Comparison of ENCODE assay signal across 31 cellular contexts in the genomic region with DNA sequence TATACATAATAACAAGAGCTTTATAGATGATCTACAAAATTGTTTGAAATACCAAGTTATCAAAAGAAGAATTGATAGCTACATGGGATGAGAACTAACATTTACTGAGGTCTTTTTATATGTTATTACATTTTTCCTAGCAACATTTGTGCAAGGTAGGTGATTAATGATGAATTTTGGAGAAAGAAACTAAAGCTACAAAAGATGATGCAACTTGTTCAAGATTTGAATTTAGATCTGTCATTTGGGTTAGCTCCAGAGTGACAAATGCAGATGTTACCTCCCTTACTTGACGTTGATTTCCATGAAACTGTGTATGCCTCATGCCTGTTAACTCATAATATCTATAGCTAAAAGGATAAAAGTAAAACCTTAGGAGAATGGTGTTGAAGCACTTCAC.
A peak's percentile ranks its signal among the peaks of the same experiment; 100 is the strongest.
DNase-seq lines count a peak whose midpoint lies in the region; ATAC-seq, FAIRE-seq and TF ChIP-seq lines count a peak whose summit lies in the region.
"Had no signal": no experiment of that assay in that cellular context is flagged by ENCODE, and none has a peak within 500 bp of the region (broad histone marks: within the 10 kb centered on the region; RNA-seq: fewer than 3 reads in every experiment).

No MANE protein-coding gene starts in this region.

- H2AFZ ChIP-seq in IMR-90 (replicated peaks; ENCODE audit: low read length, poor library complexity) (no peak overlapping the region), K562 (ENCODE audit: low read depth, low read length) (no peak overlapping the region)

- dilution Hi-C loops in IMR-90 (cut with HindIII; ENCODE audit: low sequenced_read_pairs, unreplicated experiment), result no loop called here

- H3K27me3 ChIP-seq in IMR-90 (ENCODE audit: control insufficient read depth, insufficient read depth, low read length), result no peaks in the 10 kb centered on the region
- H3K27me3 ChIP-seq in K562 (ENCODE audit: control insufficient read depth in 2 of 2, insufficient read depth in 2 of 2, low read length in 2 of 2), result no peaks in the 10 kb centered on the region
- H3K27me3 ChIP-seq in right atrium auricular region, result no peaks in the 10 kb centered on the region
- H3K27me3 ChIP-seq: BE2C; BLaER1; BLaER1 treated with 17β-estradiol and CSF1 and Interleukin-3, amounts not matched to agents 10 nM and 100 nM had no signal

- H2AK5ac ChIP-seq in IMR-90 (ENCODE audit: low read depth, low read length), result no peak overlapping the region

- FAIRE-seq in K562 (lab: Jason Lieb, UNC), result no peak
- FAIRE-seq: A204.1, A549, D721Med had no signal

- H2BK15ac ChIP-seq in IMR-90 (ENCODE audit: low read depth, low read length), result no peak overlapping the region

- H4K5ac ChIP-seq in IMR-90 (ENCODE audit: low read depth, low read length), result no peak overlapping the region

- H3K23ac ChIP-seq in IMR-90 (ENCODE audit: low read depth, low read length), result no peak overlapping the region

- H3K56ac ChIP-seq in IMR-90 (ENCODE audit: extremely low read depth, insufficient read depth, low read length), result no peak overlapping the region

- no CpG with 5 or more reads among the region's 1 CpG for WGBS in IMR-90 (ENCODE audit: extremely low coverage in 2 of 2, insufficient read length in 1 of 2), 2 experiments
- 0% methylated on average over 1 of the region's 1 CpG for WGBS in K562 (ENCODE audit: insufficient coverage, low coverage, missing lambda C conversion rate)

- H4K91ac ChIP-seq in IMR-90 (ENCODE audit: insufficient read depth, low read depth, low read length), result no peak overlapping the region

- no peak overlapping the region for H4K8ac ChIP-seq in IMR-90 (ENCODE audit: low read depth in 2 of 2, low read length in 2 of 2)

- no peaks in the 10 kb centered on the region for H4K20me1 ChIP-seq in IMR-90 (ENCODE audit: insufficient read depth, low read length)
- H4K20me1 ChIP-seq in K562 (replicated peaks; ENCODE audit: control insufficient read depth, insufficient read depth, low read length), result no peaks in the 10 kb centered on the region
- H4K20me1 ChIP-seq: BLaER1; BLaER1 treated with 17β-estradiol and CSF1 and Interleukin-3, amounts not matched to agents 10 nM and 100 nM had no signal

- H3K9ac ChIP-seq in IMR-90 (ENCODE audit: low read depth, low read length), result no peak overlapping the region
- no peak overlapping the region for H3K9ac ChIP-seq in K562 (ENCODE audit: insufficient read depth in 1 of 2, low read depth in 2 of 2, low read length in 2 of 2)
- H3K9ac ChIP-seq: BLaER1; BLaER1 treated with 17β-estradiol and CSF1 and Interleukin-3, amounts not matched to agents 10 nM and 100 nM had no signal

- H3K27ac ChIP-seq in IMR-90 (ENCODE audit: insufficient read depth, low read length), result no peak overlapping the region
- no peak overlapping the region for H3K27ac ChIP-seq in K562 (ENCODE audit: extremely low read depth, low read depth, low read length)
- H3K27ac ChIP-seq in right atrium auricular region, result no peak overlapping the region
- H3K27ac ChIP-seq: 22Rv1; A549; BLaER1; BLaER1 treated with 17β-estradiol and CSF1 and Interleukin-3, amounts not matched to agents 10 nM and 100 nM; C4-2B had no signal

- in situ Hi-C loops in IMR-90 (cut with MboI; ENCODE audit: low sequenced_read_pairs) (no loop called here), K562 (cut with MboI) (loop anchor here (25.0 kb wide), 1 partner anchor 931 kb away; no protein-coding TSS in a partner anchor)

- CTCF ChIA-PET in IMR-90 (lab: Yijun Ruan, JAX), result interaction anchor here (0.6 kb wide), 1 partner anchor 9 kb away, joined by 3 read pairs; no protein-coding TSS in a partner anchor
- CTCF ChIA-PET in K562 (lab: Yijun Ruan, JAX; ENCODE audit: low intra/inter-chr PET ratio), result no interaction called here

- H3K4me3 ChIP-seq in IMR-90 (ENCODE audit: insufficient read depth, low read depth, low read length) (no peak overlapping the region), K562 (no peak overlapping the region), right atrium auricular region (no peak overlapping the region)
- H3K4me3 ChIP-seq: A549; BLaER1; BLaER1 treated with 17β-estradiol and CSF1 and Interleukin-3, amounts not matched to agents 10 nM and 100 nM had no signal

- ATAC-seq in IMR-90 (ENCODE audit: low read depth) (no peak), K562 (no peak)
- ATAC-seq: A549; CD8-positive, alpha-beta T cell had no signal

- H2BK20ac ChIP-seq in IMR-90 (ENCODE audit: low read depth, low read length), result no peak overlapping the region

- TF ChIP-seq EP300 in K562 (IDR thresholded peaks at IDR 0.05; ENCODE audit: low read length), result no peak

- H3K18ac ChIP-seq in IMR-90 (ENCODE audit: low read depth, low read length), result no peak overlapping the region

- no peak for DNase-seq in IMR-90
- DNase-seq in K562 (ENCODE audit: extremely low read depth in 1 of 4, low spot score in 3 of 4), result no peak
- no peak for DNase-seq in T-helper 1 cell
- DNase-seq in right atrium auricular region (ENCODE audit: low spot score), result no peak
- DNase-seq: 8988T; ACHN; AML-193; BE2C; C1 segment of cervical spinal cord; Caco-2; Calu3; CD4-positive, alpha-beta memory T cell; CD4-positive, alpha-beta T cell; CD4-positive, CD25-positive, alpha-beta regulatory T cell; CD8-positive, alpha-beta memory T cell; CD8-positive, alpha-beta T cell; COR-L47; DMS 273 treated with DMSO at 0.1 percent for 48 hours; DMS153; DMS53; DMS79; DMS79 treated with DMSO at 0.1 percent for 48 hours; DND-41; EL had no signal

- no peaks in the 10 kb centered on the region for H3K9me1 ChIP-seq in IMR-90 (ENCODE audit: insufficient read depth, low read length)
- no peaks in the 10 kb centered on the region for H3K9me1 ChIP-seq in K562 (ENCODE audit: control insufficient read depth, insufficient read depth, low read length)

- H3K79me1 ChIP-seq in IMR-90 (ENCODE audit: low read depth in 1 of 2, low read length in 2 of 2), result no peaks in the 10 kb centered on the region

- no peak overlapping the region for H2BK120ac ChIP-seq in IMR-90 (ENCODE audit: low read depth, low read length)

- TF ChIP-seq POLR2A in IMR-90 (IDR thresholded peaks at IDR 0.05; ENCODE audit: low read depth, low read length) (no peak), K562 (conservative IDR thresholded peaks at IDR 0.05) (no peak)

- H3K14ac ChIP-seq in IMR-90 (replicated peaks; ENCODE audit: low read depth, low read length), result no peak overlapping the region

- TF ChIP-seq RAD21 in IMR-90 (IDR thresholded peaks at IDR 0.05; ENCODE audit: low read length), result no peak
- no peak for TF ChIP-seq RAD21 in K562 (CRISPR knock-in tag; conservative IDR thresholded peaks at IDR 0.05 in 1 of 2, IDR thresholded peaks at IDR 0.05 in 1 of 2)

- peaks cover 5% of the 10 kb centered on the region for H3K4me1 ChIP-seq in IMR-90 (ENCODE audit: control insufficient read depth, insufficient read depth, low read length)
- H3K4me1 ChIP-seq in K562 (replicated peaks in 1 of 2; ENCODE audit: control insufficient read depth in 2 of 2, insufficient read depth in 2 of 2, low read length in 2 of 2), result no peaks in the 10 kb centered on the region
- no peaks in the 10 kb centered on the region for H3K4me1 ChIP-seq in right atrium auricular region
- H3K4me1 ChIP-seq: A549, BE2C, BLaER1, Caco-2 had no signal

- BruUV-seq in IMR-90 (replicated peaks; lab: Mats Ljungman, UMichigan) (no TSS peak), K562 (replicated peaks; lab: Mats Ljungman, UMichigan) (no TSS peak)

- TF ChIP-seq CTCF in IMR-90 (conservative IDR thresholded peaks at IDR 0.05; ENCODE audit: low read depth, low read length) (no peak), K562 (IDR thresholded peaks at IDR 0.05 in 2 of 3, conservative IDR thresholded peaks at IDR 0.05 in 1 of 3; ENCODE audit: insufficient read depth in 2 of 3, low read depth in 1 of 3, low read length in 3 of 3) (no peak), right atrium auricular region (IDR thresholded peaks at IDR 0.05) (no peak)

- H3K4ac ChIP-seq in IMR-90 (ENCODE audit: low read depth, low read length), result no peak overlapping the region

- H3K4me2 ChIP-seq in IMR-90 (ENCODE audit: low read depth, low read length) (no peak overlapping the region), K562 (ENCODE audit: insufficient read depth, low read length) (no peak overlapping the region)
- H3K4me2 ChIP-seq: A549; BLaER1; BLaER1 treated with 17β-estradiol and CSF1 and Interleukin-3, amounts not matched to agents 10 nM and 100 nM had no signal

- H3K36me3 ChIP-seq in IMR-90 (ENCODE audit: control insufficient read depth, insufficient read depth, low read length) (no peaks in the 10 kb centered on the region), K562 (ENCODE audit: control insufficient read depth, insufficient read depth, low read length) (no peaks in the 10 kb centered on the region), right atrium auricular region (no peaks in the 10 kb centered on the region)
- H3K36me3 ChIP-seq: BE2C; BLaER1; BLaER1 treated with 17β-estradiol and CSF1 and Interleukin-3, amounts not matched to agents 10 nM and 100 nM had no signal

- intact Hi-C loops in IMR-90 (cut with micrococcal nuclease) (no loop called here), K562 (cut with micrococcal nuclease) (no loop called here)

- POLR2A ChIA-PET in IMR-90 (lab: Charles Lee; ENCODE audit: unreplicated experiment), result no interaction called here
- POLR2A ChIA-PET in K562 (lab: Yijun Ruan, JAX), result no interaction called here

- H2BK5ac ChIP-seq in IMR-90 (ENCODE audit: low read depth, low read length, poor library complexity, severe bottlenecking), result no peak overlapping the region

- H3K79me2 ChIP-seq in K562 (ENCODE audit: control insufficient read depth, insufficient read depth, low read length), result no peaks in the 10 kb centered on the region

- H3K9me3 ChIP-seq in IMR-90 (ENCODE audit: control insufficient read depth, insufficient read depth, low read length) (peaks cover 6% of the 10 kb centered on the region; the same call in 1 of the 2 replicates), K562 (replicated peaks; ENCODE audit: control insufficient read depth, insufficient read depth, low read depth, low read length) (no peaks in the 10 kb centered on the region), right atrium auricular region (peaks cover 0 to 9% of the 10 kb centered on the region in 2 donors)
- H3K9me3 ChIP-seq: Caco-2 had no signal

- no peak overlapping the region for H2AK9ac ChIP-seq in IMR-90 (replicated peaks; ENCODE audit: low read depth, low read length, poor library complexity)

TF ChIP-seq in IMR-90, 13 proteins besides CTCF, POLR2A, EP300 and RAD21:
- no peak for TF ChIP-seq NFE2L2 (IDR thresholded peaks at IDR 0.05; ENCODE audit: low read depth, low read length)
- TF ChIP-seq CEBPB (IDR thresholded peaks at IDR 0.05; ENCODE audit: low read depth, low read length), result 0 out of 2 replicates have a peak, but pooled peaks have one; percentile 15
- no peak for TF ChIP-seq RFX5 (IDR thresholded peaks at IDR 0.05; ENCODE audit: low read depth, low read length)

TF ChIP-seq in K562, 482 proteins besides CTCF, POLR2A, EP300 and RAD21 (continues in another document):
- TF ChIP-seq GTF2F1 (IDR thresholded peaks at IDR 0.05; ENCODE audit: low read depth, low read length), result no peak
- TF ChIP-seq PHF20 (IDR thresholded peaks at IDR 0.05; ENCODE audit: partially characterized antibody), result no peak
- TF ChIP-seq RFX1 (IDR thresholded peaks at IDR 0.05), result no peak
- no peak for TF ChIP-seq HIVEP1 (CRISPR knock-in tag; IDR thresholded peaks at IDR 0.05)
- no peak for TF ChIP-seq C11orf30 (IDR thresholded peaks at IDR 0.05; ENCODE audit: low read depth)
- TF ChIP-seq ZSCAN29 (IDR thresholded peaks at IDR 0.05), result no peak
- no peak for TF ChIP-seq FOXK2 (conservative IDR thresholded peaks at IDR 0.05 in 1 of 2, IDR thresholded peaks at IDR 0.05 in 1 of 2; ENCODE audit: low read depth in 2 of 2)
